20 cellular contexts compared by ENCODE assay signal in genomic region chr3:10021856-10022775, GRCh38. TPM values are rescaled to one million over a fixed set of nuclear protein-coding genes. Genes with fewer than 3 reads are reported as not detected.
DNase-seq lines count a peak whose midpoint lies in the region; ATAC-seq and TF ChIP-seq lines count a peak whose summit lies in the region.
"Had no signal": no experiment of that assay in that cellular context is flagged by ENCODE, and none has a peak within 500 bp of the region (broad histone marks: within the 10 kb centered on the region; RNA-seq: fewer than 3 reads in every experiment).

No MANE protein-coding gene starts in this region.

- H3K9me3 ChIP-seq in CD4-positive, alpha-beta T cell (ENCODE audit: control insufficient read depth, low read length), result no peaks in the 10 kb centered on the region
- H3K9me3 ChIP-seq in trophoblast cell (ENCODE audit: insufficient read depth, low read depth, low read length), result no peaks in the 10 kb centered on the region
- H3K9me3 ChIP-seq: HAP-1 had no signal

- H3K27me3 Mint-ChIP-seq in CD4-positive, alpha-beta T cell, result no peaks in the 10 kb centered on the region
- peaks cover 1% of the 10 kb centered on the region for H3K27me3 Mint-ChIP-seq in endothelial cell (ENCODE audit: unreplicated experiment)
- H3K27me3 Mint-ChIP-seq: B cell had no signal

- no peak for DNase-seq in CD4-positive, alpha-beta T cell
- peak; percentile 60 for DNase-seq in M059J (ENCODE audit: low read depth)
- no peak for DNase-seq in endothelial cell (ENCODE audit: low spot score)
- no peak for DNase-seq in trophoblast cell
- no peak for DNase-seq in NCI-H1436 treated with DMSO at 0.1 percent for 48 hours (lab: John Stamatoyannopoulos, UW)
- no peak for DNase-seq in AG20443 (ENCODE audit: low spot score)
- DNase-seq in activated T-cell treated with anti-CD3 and anti-CD28 coated beads for 4 hours, result no peak
- DNase-seq: ACHN; C1 segment of cervical spinal cord; CD8-positive, alpha-beta T cell; COR-L47; DMS153; DMS79 treated with DMSO at 0.1 percent for 48 hours; EL; GDM1; HFFc6 had no signal

- no peak overlapping the region for H2AK5ac ChIP-seq in trophoblast cell (ENCODE audit: low read length)

- CTCF ChIA-PET in CD4-positive, alpha-beta T cell (lab: Charles Lee), result no interaction called here

- H2AFZ ChIP-seq in trophoblast cell (ENCODE audit: insufficient read depth, low read length, poor library complexity), result no peak overlapping the region

- H3K9me3 Mint-ChIP-seq in CD4-positive, alpha-beta T cell, result no peaks in the 10 kb centered on the region
- no peaks in the 10 kb centered on the region for H3K9me3 Mint-ChIP-seq in endothelial cell (ENCODE audit: unreplicated experiment)
- H3K9me3 Mint-ChIP-seq: CD8-positive, alpha-beta T cell; HFFc6 had no signal

- no peak overlapping the region for H3K23ac ChIP-seq in trophoblast cell (ENCODE audit: low read length)

- no peak overlapping the region for H3K4ac ChIP-seq in trophoblast cell (ENCODE audit: low read depth, low read length)

- intact Hi-C loops in CD4-positive, alpha-beta T cell (cut with DNase I, micrococcal nuclease), result loop anchor here in 1 of 2 experiments (10.0 kb wide), 1 partner anchor 243 kb away; no protein-coding TSS in a partner anchor

- peak overlapping the region; percentile 38 for H3K4me3 Mint-ChIP-seq in CD4-positive, alpha-beta T cell
- H3K4me3 Mint-ChIP-seq in endothelial cell (ENCODE audit: unreplicated experiment), result no peak overlapping the region
- H3K4me3 Mint-ChIP-seq: B cell; CD8-positive, alpha-beta T cell; HFFc6 had no signal

- peak overlapping the region; percentile 11 for H3K4me3 ChIP-seq in trophoblast cell (ENCODE audit: low read depth, low read length)
- H3K4me3 ChIP-seq: HAP-1 had no signal

- H3K36me3 Mint-ChIP-seq in CD4-positive, alpha-beta T cell (ENCODE audit: low read depth), result peaks cover 62% of the 10 kb centered on the region
- H3K36me3 Mint-ChIP-seq in endothelial cell (ENCODE audit: low read depth, unreplicated experiment), result peaks cover 22% of the 10 kb centered on the region

- H3K4me1 ChIP-seq in trophoblast cell (ENCODE audit: control insufficient read depth in 1 of 2, insufficient read depth in 2 of 2, low read length in 2 of 2), result peaks cover 0 to 4% of the 10 kb centered on the region in 2 experiments

- H3K27ac ChIP-seq in CD4-positive, alpha-beta T cell (ENCODE audit: low read depth, low read length), result no peak overlapping the region
- H3K27ac ChIP-seq in trophoblast cell (ENCODE audit: low read depth, low read length), result no peak overlapping the region

- no peak overlapping the region for H3K14ac ChIP-seq in trophoblast cell (ENCODE audit: low read length)

- H3K36me3 ChIP-seq in trophoblast cell (ENCODE audit: control insufficient read depth in 1 of 2, insufficient read depth in 2 of 2, low read length in 2 of 2), result peaks cover 22 to 28% of the 10 kb centered on the region in 2 experiments

- H3K4me2 ChIP-seq in trophoblast cell (ENCODE audit: low read length), result no peak overlapping the region

- POLR2A ChIA-PET in CD4-positive, alpha-beta T cell (lab: Charles Lee), result no interaction called here

- no peak overlapping the region for H2BK120ac ChIP-seq in trophoblast cell (ENCODE audit: insufficient read depth, low read length, poor library complexity)

- ATAC-seq in CD4-positive, alpha-beta T cell (ENCODE audit: poor library complexity), result no peak
- no peak for ATAC-seq in SK-N-SH treated with all-trans-retinoic acid at 6 μM for 48 hours
- ATAC-seq: CD8-positive, alpha-beta T cell; HepG2 had no signal

- peaks cover 4% of the 10 kb centered on the region for H3K79me2 ChIP-seq in trophoblast cell (ENCODE audit: control insufficient read depth, insufficient read depth, low read length, poor library complexity)

- no peak overlapping the region for H4K8ac ChIP-seq in trophoblast cell (ENCODE audit: low read depth, low read length)

- H3K27ac Mint-ChIP-seq in CD4-positive, alpha-beta T cell, result no peak overlapping the region
- peak overlapping the region; percentile 7 for H3K27ac Mint-ChIP-seq in endothelial cell (ENCODE audit: unreplicated experiment)
- H3K27ac Mint-ChIP-seq: B cell; CD8-positive, alpha-beta T cell; HFFc6 had no signal

- WGBS in trophoblast cell (ENCODE audit: extremely low coverage, insufficient coverage, insufficient read length), result no CpG with 5 or more reads among the region's 9 CpGs

- no peak overlapping the region for H3K9ac ChIP-seq in trophoblast cell (ENCODE audit: low read length)

- peaks cover 4% of the 10 kb centered on the region for H3K79me1 ChIP-seq in trophoblast cell (ENCODE audit: low read length)

- no peak overlapping the region for H4K12ac ChIP-seq in trophoblast cell (ENCODE audit: low read depth, low read length)

- no peaks in the 10 kb centered on the region for H3K27me3 ChIP-seq in CD4-positive, alpha-beta T cell (ENCODE audit: control insufficient read depth, insufficient read depth, low read length)
- no peaks in the 10 kb centered on the region for H3K27me3 ChIP-seq in trophoblast cell (ENCODE audit: insufficient read depth, low read length)

- H2BK12ac ChIP-seq in trophoblast cell (ENCODE audit: low read length), result no peak overlapping the region

- peaks cover 23% of the 10 kb centered on the region for H3K4me1 Mint-ChIP-seq in CD4-positive, alpha-beta T cell (ENCODE audit: low read depth)
- peaks cover 4% of the 10 kb centered on the region for H3K4me1 Mint-ChIP-seq in endothelial cell (ENCODE audit: unreplicated experiment)

- H2BK5ac ChIP-seq in trophoblast cell (ENCODE audit: low read depth, low read length, poor library complexity), result no peak overlapping the region

- no peak overlapping the region for H3K18ac ChIP-seq in trophoblast cell (ENCODE audit: low read length)

- TF ChIP-seq CTCF in CD4-positive, alpha-beta T cell (IDR thresholded peaks at IDR 0.05), result no peak
- no peak for TF ChIP-seq CTCF in endothelial cell (IDR thresholded peaks at IDR 0.05; ENCODE audit: unreplicated experiment)

- H4K91ac ChIP-seq in trophoblast cell (ENCODE audit: low read depth, low read length), result no peak overlapping the region

TF ChIP-seq in SK-N-SH treated with all-trans-retinoic acid at 6 μM for 48 hours, 23 proteins besides CTCF, POLR2A, EP300 and RAD21:
- TF ChIP-seq, protein P1, sequence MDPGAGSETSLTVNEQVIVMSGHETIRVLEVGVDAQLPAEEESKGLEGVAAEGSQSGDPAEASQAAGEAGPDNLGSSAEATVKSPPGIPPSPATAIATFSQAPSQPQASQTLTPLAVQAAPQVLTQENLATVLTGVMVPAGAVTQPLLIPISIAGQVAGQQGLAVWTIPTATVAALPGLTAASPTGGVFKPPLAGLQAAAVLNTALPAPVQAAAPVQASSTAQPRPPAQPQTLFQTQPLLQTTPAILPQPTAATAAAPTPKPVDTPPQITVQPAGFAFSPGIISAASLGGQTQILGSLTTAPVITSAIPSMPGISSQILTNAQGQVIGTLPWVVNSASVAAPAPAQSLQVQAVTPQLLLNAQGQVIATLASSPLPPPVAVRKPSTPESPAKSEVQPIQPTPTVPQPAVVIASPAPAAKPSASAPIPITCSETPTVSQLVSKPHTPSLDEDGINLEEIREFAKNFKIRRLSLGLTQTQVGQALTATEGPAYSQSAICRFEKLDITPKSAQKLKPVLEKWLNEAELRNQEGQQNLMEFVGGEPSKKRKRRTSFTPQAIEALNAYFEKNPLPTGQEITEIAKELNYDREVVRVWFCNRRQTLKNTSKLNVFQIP (CRISPR knock-in tag; IDR thresholded peaks at IDR 0.05; ENCODE audit: borderline replicate concordance, low read depth), result no peak
- TF ChIP-seq TOX (CRISPR knock-in tag; IDR thresholded peaks at IDR 0.05; ENCODE audit: borderline replicate concordance) (no peak), ZFP3 (CRISPR knock-in tag; IDR thresholded peaks at IDR 0.05) (no peak), ARNTL (CRISPR knock-in tag; IDR thresholded peaks at IDR 0.05; ENCODE audit: borderline replicate concordance, low read depth) (no peak), ZC3H10 (CRISPR knock-in tag; IDR thresholded peaks at IDR 0.05) (no peak)

RNA-seq across cellular contexts. Expression of gene FANCD2, which starts 4.1 kb away (rescaled TPM):
- total RNA-seq in CD4-positive, alpha-beta T cell, result 10 to 100 TPM; 13.8 to 16.8 TPM
- 12.2 and 16.0 TPM in 2 replicates for total RNA-seq in M059J (2014; rRNA removed; shearing (Covaris generic))
- total RNA-seq in endothelial cell (ENCODE audit: unreplicated experiment), result 14.5 TPM
- polyA plus RNA-seq in trophoblast cell (2013), result 15.2 and 16.3 TPM in 2 replicates

RNA-seq across cellular contexts. Expression of gene EMC3, which starts 35.5 kb away (rescaled TPM):
- 10 to 100 TPM; 41.0 to 42.3 TPM for total RNA-seq in CD4-positive, alpha-beta T cell
- 53.8 and 98.5 TPM in 2 replicates for total RNA-seq in M059J (2014; rRNA removed; shearing (Covaris generic))
- total RNA-seq in endothelial cell (ENCODE audit: unreplicated experiment), result 45.4 TPM
- 57.3 and 58.9 TPM in 2 replicates for polyA plus RNA-seq in trophoblast cell (2013)
